8 cellular contexts compared by ENCODE assay signal in the genomic region with DNA sequence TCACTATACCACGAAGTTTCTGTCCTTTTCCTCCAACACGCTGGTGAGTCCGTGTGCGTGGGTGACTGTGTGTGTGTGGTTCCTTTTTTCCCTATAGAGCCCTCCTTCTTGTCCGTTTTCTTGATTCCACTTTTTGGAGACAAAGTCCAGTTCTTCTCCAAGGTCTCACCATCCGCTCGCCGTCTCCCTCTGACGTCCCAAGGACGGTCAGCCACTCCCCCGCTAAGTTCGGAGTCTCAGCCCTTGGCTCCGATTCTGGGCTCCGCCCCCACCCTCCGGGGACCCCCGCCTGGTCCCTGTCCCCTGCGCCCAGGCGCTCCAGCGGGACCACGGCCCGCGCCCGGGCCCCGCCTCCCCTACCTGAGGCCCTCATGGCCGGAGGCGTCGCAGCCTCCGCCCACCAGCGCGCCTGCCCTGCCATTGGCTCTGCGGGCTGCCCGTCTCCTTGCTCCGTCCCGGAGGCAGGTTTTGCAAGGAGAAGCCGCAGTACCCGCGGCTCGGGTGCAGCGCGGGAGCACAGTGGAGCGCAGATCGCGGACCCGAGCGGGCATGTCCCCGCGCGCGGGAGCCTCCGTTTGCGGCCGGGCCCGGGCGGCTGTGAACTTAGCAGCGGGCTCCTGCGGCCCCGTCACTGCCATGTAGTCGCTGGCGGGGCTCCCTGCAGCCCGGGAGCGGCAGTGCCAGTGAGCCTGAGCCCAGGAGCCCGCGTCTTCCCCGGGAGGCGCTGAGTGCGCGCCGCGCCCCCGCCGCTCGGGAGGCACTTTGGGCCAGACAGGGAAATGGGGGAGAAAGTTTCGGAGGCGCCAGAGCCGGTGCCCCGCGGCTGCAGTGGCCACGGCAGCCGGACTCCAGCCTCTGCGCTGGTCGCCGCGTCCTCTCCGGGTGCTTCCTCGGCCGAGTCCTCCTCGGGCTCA. TPM values are rescaled to one million over a fixed set of nuclear protein-coding genes. Genes with fewer than 3 reads are reported as not detected.
A peak's percentile ranks its signal among the peaks of the same experiment; 100 is the strongest.
DNase-seq lines count a peak whose midpoint lies in the region; ATAC-seq and TF ChIP-seq lines count a peak whose summit lies in the region.

A gene (plus strand): TSS at position 517 of the 914 bp plus-strand sequence. CDS start 263 bp downstream, at position 780.

- TF ChIP-seq CTCF in HEK293 (tag by site-specific recombination; IDR thresholded peaks at IDR 0.05) (no peak), osteocyte (IDR thresholded peaks at IDR 0.05) (no peak), upper lobe of right lung (IDR thresholded peaks at IDR 0.05) (no peak)

- peak within 1 kb of the TSS; percentile 76 for H3K27ac ChIP-seq in HEK293 (ENCODE audit: extremely low read depth, low read depth, low read length)
- no peak within 1 kb of the TSS for H3K27ac ChIP-seq in SJSA1
- H3K27ac ChIP-seq in upper lobe of right lung, result peak within 1 kb of the TSS; percentile 26

- POLR2A ChIA-PET in HEK293 (lab: Yijun Ruan, JAX), result no interaction called here

- H3K36me3 ChIP-seq in HEK293 (ENCODE audit: control insufficient read depth in 2 of 2, insufficient read depth in 1 of 2, low read length in 2 of 2) (no peaks in the 10 kb centered on the region), MG63 (no peaks in the 10 kb centered on the region), SJSA1 (no peaks in the 10 kb centered on the region), upper lobe of right lung (no peaks in the 10 kb centered on the region)

- no peak within 1 kb of the TSS for H3K27ac Mint-ChIP-seq in activated naive CD8-positive, alpha-beta T cell treated with anti-CD3 and anti-CD28 coated beads, Interleukin-2, amount 50 U/mL, for 24 hours
- H3K27ac Mint-ChIP-seq in osteocyte (ENCODE audit: unreplicated experiment), result no peak within 1 kb of the TSS

- peak within 1 kb of the TSS; percentile 77 for H3K4me3 Mint-ChIP-seq in activated naive CD8-positive, alpha-beta T cell treated with anti-CD3 and anti-CD28 coated beads, Interleukin-2, amount 50 U/mL, for 24 hours
- peak within 1 kb of the TSS; percentile 72 for H3K4me3 Mint-ChIP-seq in osteocyte (ENCODE audit: unreplicated experiment)

- CTCF ChIA-PET in HEK293 (lab: Yijun Ruan, JAX), result interaction anchor here (0.9 kb wide), 1 partner anchor 290 kb away, joined by 3 read pairs; no protein-coding TSS in a partner anchor

- H3K27me3 ChIP-seq in MG63 (peaks cover 63% of the 10 kb centered on the region), SJSA1 (replicated peaks) (peaks cover 58% of the 10 kb centered on the region), upper lobe of right lung (peaks cover 25% of the 10 kb centered on the region)

- no peaks in the 10 kb centered on the region for H3K9me3 Mint-ChIP-seq in activated naive CD8-positive, alpha-beta T cell treated with anti-CD3 and anti-CD28 coated beads, Interleukin-2, amount 50 U/mL, for 24 hours
- H3K9me3 Mint-ChIP-seq in osteocyte (ENCODE audit: unreplicated experiment), result no peaks in the 10 kb centered on the region

- peaks cover 70% of the 10 kb centered on the region for H3K27me3 Mint-ChIP-seq in activated naive CD8-positive, alpha-beta T cell treated with anti-CD3 and anti-CD28 coated beads, Interleukin-2, amount 50 U/mL, for 24 hours
- peaks cover 73% of the 10 kb centered on the region for H3K27me3 Mint-ChIP-seq in osteocyte (ENCODE audit: unreplicated experiment)

- peak; percentile 90 for ATAC-seq in activated naive CD8-positive, alpha-beta T cell treated with anti-CD3 and anti-CD28 coated beads, Interleukin-2, amount 50 U/mL, for 24 hours
- ATAC-seq in upper lobe of right lung, result peak; percentile 97

- H3K4me1 ChIP-seq in HEK293 (ENCODE audit: control insufficient read depth, insufficient read depth, low read length), result no peaks in the 10 kb centered on the region; the same call in 1 of the 2 replicates
- H3K4me1 ChIP-seq in SJSA1 (replicated peaks), result peaks cover 19% of the 10 kb centered on the region
- H3K4me1 ChIP-seq in upper lobe of right lung, result peaks cover 9% of the 10 kb centered on the region

- no peaks in the 10 kb centered on the region for H3K9me3 ChIP-seq in HEK293 (ENCODE audit: control insufficient read depth, insufficient read depth, low read depth, low read length)
- H3K9me3 ChIP-seq in MG63, result no peaks in the 10 kb centered on the region
- no peaks in the 10 kb centered on the region for H3K9me3 ChIP-seq in SJSA1 (replicated peaks)
- no peaks in the 10 kb centered on the region for H3K9me3 ChIP-seq in upper lobe of right lung

- intact Hi-C loops in cardiac septum (cut with DNase I), result loop anchor here (5.0 kb wide), 3 partner anchors 146 to 289 kb away; no protein-coding TSS in a partner anchor
- intact Hi-C loops in upper lobe of right lung (cut with DNase I), result no loop called here

- H3K36me3 Mint-ChIP-seq in activated naive CD8-positive, alpha-beta T cell treated with anti-CD3 and anti-CD28 coated beads, Interleukin-2, amount 50 U/mL, for 24 hours (ENCODE audit: low read depth), result no peaks in the 10 kb centered on the region
- H3K36me3 Mint-ChIP-seq in osteocyte (ENCODE audit: unreplicated experiment), result no peaks in the 10 kb centered on the region

- H3K4me3 ChIP-seq in HEK293 (ENCODE audit: low read depth, low read length), result peak within 1 kb of the TSS; percentile 76
- peak within 1 kb of the TSS; percentile 47 for H3K4me3 ChIP-seq in MG63
- peak within 1 kb of the TSS; percentile 42 for H3K4me3 ChIP-seq in SJSA1
- peak within 1 kb of the TSS; percentile 70 for H3K4me3 ChIP-seq in upper lobe of right lung

- peaks cover 17% of the 10 kb centered on the region for H3K4me1 Mint-ChIP-seq in activated naive CD8-positive, alpha-beta T cell treated with anti-CD3 and anti-CD28 coated beads, Interleukin-2, amount 50 U/mL, for 24 hours
- H3K4me1 Mint-ChIP-seq in osteocyte (ENCODE audit: unreplicated experiment), result peaks cover 14% of the 10 kb centered on the region

- peak; percentile 74 for DNase-seq in GDM1 (lab: John Stamatoyannopoulos, UW)
- DNase-seq in MG63, result peak; percentile 85
- peak; percentile 73 to 74 for DNase-seq in SJSA1 (ENCODE audit: low read depth in 1 of 2, low spot score in 2 of 2)
- DNase-seq in activated naive CD8-positive, alpha-beta T cell treated with anti-CD3 and anti-CD28 coated beads, Interleukin-2, amount 50 U/mL, for 24 hours, result peak; percentile 73
- DNase-seq in cardiac septum (ENCODE audit: low spot score), result peak; percentile 94
- peak; percentile 90 for DNase-seq in osteocyte (ENCODE audit: extremely low spot score, unreplicated experiment)
- DNase-seq in upper lobe of right lung, result peak; percentile 97

TF ChIP-seq in HEK293, 187 proteins besides CTCF, POLR2A, EP300 and RAD21 (continues in another document):
- TF ChIP-seq ZNF350 (tag by site-specific recombination; IDR thresholded peaks at IDR 0.05), result no peak
- TF ChIP-seq ZNF394 (tag by site-specific recombination; IDR thresholded peaks at IDR 0.05; ENCODE audit: borderline replicate concordance), result peak; percentile 67
- TF ChIP-seq, protein P1, sequence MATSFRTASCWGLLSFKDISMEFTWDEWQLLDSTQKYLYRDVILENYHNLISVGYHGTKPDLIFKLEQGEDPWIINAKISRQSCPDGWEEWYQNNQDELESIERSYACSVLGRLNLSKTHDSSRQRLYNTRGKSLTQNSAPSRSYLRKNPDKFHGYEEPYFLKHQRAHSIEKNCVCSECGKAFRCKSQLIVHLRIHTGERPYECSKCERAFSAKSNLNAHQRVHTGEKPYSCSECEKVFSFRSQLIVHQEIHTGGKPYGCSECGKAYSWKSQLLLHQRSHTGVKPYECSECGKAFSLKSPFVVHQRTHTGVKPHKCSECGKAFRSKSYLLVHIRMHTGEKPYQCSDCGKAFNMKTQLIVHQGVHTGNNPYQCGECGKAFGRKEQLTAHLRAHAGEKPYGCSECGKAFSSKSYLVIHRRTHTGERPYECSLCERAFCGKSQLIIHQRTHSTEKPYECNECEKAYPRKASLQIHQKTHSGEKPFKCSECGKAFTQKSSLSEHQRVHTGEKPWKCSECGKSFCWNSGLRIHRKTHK (tag by site-specific recombination; IDR thresholded peaks at IDR 0.05), result no peak
- no peak for TF ChIP-seq ZNF169 (tag by site-specific recombination; IDR thresholded peaks at IDR 0.05)
- TF ChIP-seq ZNF621 (tag by site-specific recombination; IDR thresholded peaks at IDR 0.05), result no peak
- TF ChIP-seq, protein P2, sequence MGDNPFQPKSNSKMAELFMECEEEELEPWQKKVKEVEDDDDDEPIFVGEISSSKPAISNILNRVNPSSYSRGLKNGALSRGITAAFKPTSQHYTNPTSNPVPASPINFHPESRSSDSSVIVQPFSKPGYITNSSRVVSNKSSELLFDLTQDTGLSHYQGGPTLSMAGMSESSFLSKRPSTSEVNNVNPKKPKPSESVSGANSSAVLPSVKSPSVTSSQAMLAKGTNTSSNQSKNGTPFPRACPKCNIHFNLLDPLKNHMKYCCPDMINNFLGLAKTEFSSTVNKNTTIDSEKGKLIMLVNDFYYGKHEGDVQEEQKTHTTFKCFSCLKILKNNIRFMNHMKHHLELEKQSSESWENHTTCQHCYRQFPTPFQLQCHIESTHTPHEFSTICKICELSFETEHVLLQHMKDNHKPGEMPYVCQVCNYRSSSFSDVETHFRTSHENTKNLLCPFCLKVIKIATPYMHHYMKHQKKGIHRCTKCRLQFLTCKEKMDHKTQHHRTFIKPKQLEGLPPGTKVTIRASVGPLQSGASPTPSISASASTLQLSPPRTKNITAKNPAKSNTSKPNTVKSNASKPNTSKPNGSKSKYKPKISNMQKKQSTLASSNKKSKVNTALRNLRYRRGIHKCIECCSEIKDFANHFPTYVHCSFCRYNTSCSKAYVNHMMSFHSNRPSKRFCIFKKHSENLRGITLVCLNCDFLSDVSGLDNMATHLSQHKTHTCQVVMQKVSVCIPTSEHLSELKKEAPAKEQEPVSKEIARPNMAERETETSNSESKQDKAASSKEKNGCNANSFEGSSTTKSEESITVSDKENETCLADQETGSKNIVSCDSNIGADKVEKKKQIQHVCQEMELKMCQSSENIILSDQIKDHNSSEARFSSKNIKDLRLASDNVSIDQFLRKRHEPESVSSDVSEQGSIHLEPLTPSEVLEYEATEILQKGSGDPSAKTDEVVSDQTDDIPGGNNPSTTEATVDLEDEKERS (tag by site-specific recombination; IDR thresholded peaks at IDR 0.05), result no peak
- TF ChIP-seq ZNF324 (tag by site-specific recombination; IDR thresholded peaks at IDR 0.05), result peak; percentile 59; the same call in 1 of the 2 replicates
- peak; percentile 89 for TF ChIP-seq ZEB2 (tag by site-specific recombination; IDR thresholded peaks at IDR 0.05)
- TF ChIP-seq ZSCAN23 (tag by site-specific recombination; IDR thresholded peaks at IDR 0.05), result no peak
- TF ChIP-seq ZNF16 (tag by site-specific recombination; IDR thresholded peaks at IDR 0.05; ENCODE audit: low read depth), result no peak

RNA-seq across cellular contexts. Expression of the gene that starts here (rescaled TPM):
- total RNA-seq in MG63 (2014; rRNA removed; shearing (Covaris generic); ENCODE audit: low replicate concordance), result 0.16 and 0.96 TPM in 2 replicates
- total RNA-seq in SJSA1 (2014; rRNA removed; shearing (Covaris generic)), result 1.2 and 2.3 TPM in 2 replicates
- total RNA-seq in cardiac septum (91.4 TPM), osteocyte (10.5 and 12.9 TPM in 2 replicates), upper lobe of right lung (52.6 TPM)

Comparison
In these comparisons a context has a peak if more than half of its experiments do, and no peak if none do; other contexts are left out.
1. Peak in DNase-seq and H3K4me3 ChIP-seq in MG63; RNA of the gene not detected or under 1 TPM.